ENCODE assay signal across 17 cellular contexts in the genomic region with DNA sequence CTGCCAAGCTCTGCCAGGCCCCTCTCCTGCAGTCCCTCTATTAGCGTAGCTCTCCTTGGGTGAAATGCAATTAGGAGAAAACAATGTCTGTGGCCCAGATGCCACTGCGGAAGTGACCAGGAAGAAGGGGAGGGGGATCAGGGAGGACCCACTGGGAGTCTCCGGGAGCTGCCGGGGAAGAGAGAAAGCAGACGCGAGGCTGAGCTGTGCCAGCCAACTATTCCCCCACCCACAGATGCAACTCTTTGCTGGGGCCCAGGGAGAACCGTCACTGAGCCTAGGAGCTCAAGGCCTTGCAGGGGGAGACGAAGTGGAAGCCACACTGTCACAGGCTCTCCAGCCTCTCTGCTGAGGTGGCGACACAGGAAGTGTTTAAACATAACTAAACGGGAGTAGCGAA.
A peak's percentile ranks its signal among the peaks of the same experiment; 100 is the strongest.
DNase-seq lines count a peak whose midpoint lies in the region; ATAC-seq, FAIRE-seq and TF ChIP-seq lines count a peak whose summit lies in the region.
"Had no signal": no experiment of that assay in that cellular context is flagged by ENCODE, and none has a peak within 500 bp of the region (broad histone marks: within the 10 kb centered on the region; RNA-seq: fewer than 3 reads in every experiment).

No MANE protein-coding gene starts in this region.

- no peaks in the 10 kb centered on the region for H3K27me3 ChIP-seq in endothelial cell of umbilical vein (ENCODE audit: control insufficient read depth in 2 of 2, insufficient read depth in 2 of 2, low read length in 2 of 2)
- no peaks in the 10 kb centered on the region for H3K27me3 ChIP-seq in spleen (replicated peaks in 1 of 7)
- H3K27me3 ChIP-seq: brain microvascular endothelial cell, right atrium auricular region, tibial artery had no signal

- H3K36me3 ChIP-seq in endothelial cell of umbilical vein (ENCODE audit: control insufficient read depth in 2 of 2, extremely low read depth in 1 of 2, insufficient read depth in 2 of 2, low read length in 2 of 2) = no peaks in the 10 kb centered on the region
- H3K36me3 ChIP-seq in spleen = no peaks in the 10 kb centered on the region
- H3K36me3 ChIP-seq: brain microvascular endothelial cell, right atrium auricular region, tibial artery had no signal

- BruUV-seq in endothelial cell of umbilical vein (replicated peaks; lab: Mats Ljungman, UMichigan) = no TSS peak

- 20 to 57% (median 35%) methylated on average over 5 to 11 of the region's 11 CpGs for WGBS in spleen, 5 donors

- H3K9me3 ChIP-seq in endothelial cell of umbilical vein (replicated peaks; ENCODE audit: control insufficient read depth, insufficient read depth, low read length) = no peaks in the 10 kb centered on the region
- H3K9me3 ChIP-seq in spleen = peaks cover 0 to 2% (median 0%) of the 10 kb centered on the region in 8 donors

- no peak for TF ChIP-seq POLR2A in endothelial cell of umbilical vein (IDR thresholded peaks at IDR 0.05; ENCODE audit: low read depth, low read length)
- TF ChIP-seq POLR2A in spleen (IDR thresholded peaks at IDR 0.05) = no peak

- no peak overlapping the region for H3K4me2 ChIP-seq in endothelial cell of umbilical vein (ENCODE audit: insufficient read depth, low read length)

- peak overlapping the region; percentile 8 for H3K27ac Mint-ChIP-seq in activated CD8-positive, alpha-beta T cell treated with anti-CD3 and anti-CD28 coated beads, Interleukin-2, amount 10 ng/mL, durations not matched to agents 7 days and 5 days
- no peak overlapping the region for H3K27ac Mint-ChIP-seq in activated CD8-positive, alpha-beta T cell treated with anti-CD3 and anti-CD28 coated beads for 36 hours
- H3K27ac Mint-ChIP-seq: activated naive CD4-positive, alpha-beta T cell treated with anti-CD3 and anti-CD28 coated beads for 36 hours had no signal

- H3K9me1 ChIP-seq in endothelial cell of umbilical vein (replicated peaks; ENCODE audit: control insufficient read depth, extremely low read depth, insufficient read depth, low read length) = no peaks in the 10 kb centered on the region

- H3K9me3 Mint-ChIP-seq in activated CD8-positive, alpha-beta T cell treated with anti-CD3 and anti-CD28 coated beads, Interleukin-2, amount 10 ng/mL, durations not matched to agents 7 days and 5 days (ENCODE audit: insufficient read depth) = no peaks in the 10 kb centered on the region
- no peaks in the 10 kb centered on the region for H3K9me3 Mint-ChIP-seq in activated CD8-positive, alpha-beta T cell treated with anti-CD3 and anti-CD28 coated beads for 36 hours
- H3K9me3 Mint-ChIP-seq: activated naive CD4-positive, alpha-beta T cell treated with anti-CD3 and anti-CD28 coated beads for 36 hours had no signal

- no peaks in the 10 kb centered on the region for H3K36me3 Mint-ChIP-seq in activated CD8-positive, alpha-beta T cell treated with anti-CD3 and anti-CD28 coated beads, Interleukin-2, amount 10 ng/mL, durations not matched to agents 7 days and 5 days (ENCODE audit: low read depth)
- no peaks in the 10 kb centered on the region for H3K36me3 Mint-ChIP-seq in activated CD8-positive, alpha-beta T cell treated with anti-CD3 and anti-CD28 coated beads for 36 hours (ENCODE audit: low read depth)
- H3K36me3 Mint-ChIP-seq: naive B cell had no signal

- H3K4me3 ChIP-seq in endothelial cell of umbilical vein (replicated peaks in 1 of 3; ENCODE audit: insufficient read depth in 1 of 3, low read depth in 1 of 3, low read length in 3 of 3) (no peak overlapping the region), spleen (no peak overlapping the region)
- H3K4me3 ChIP-seq: right atrium auricular region, tibial artery had no signal

- peak; percentile 83 for FAIRE-seq in endothelial cell of umbilical vein (lab: Jason Lieb, UNC)

- H3K4me1 Mint-ChIP-seq in activated CD8-positive, alpha-beta T cell treated with anti-CD3 and anti-CD28 coated beads, Interleukin-2, amount 10 ng/mL, durations not matched to agents 7 days and 5 days (ENCODE audit: low read depth) = peaks cover 21% of the 10 kb centered on the region
- H3K4me1 Mint-ChIP-seq in activated CD8-positive, alpha-beta T cell treated with anti-CD3 and anti-CD28 coated beads for 36 hours (ENCODE audit: low read depth) = peaks cover 8% of the 10 kb centered on the region

- dilution Hi-C loops in endothelial cell of umbilical vein (cut with MboI; ENCODE audit: extremely low pct_ligation_motif_present, low sequenced_read_pairs) = no loop called here

- peak overlapping the region; percentile 83 for H2AFZ ChIP-seq in endothelial cell of umbilical vein (ENCODE audit: low read depth, low read length)

- ATAC-seq in activated CD8-positive, alpha-beta T cell treated with anti-CD3 and anti-CD28 coated beads, Interleukin-2, amount 10 ng/mL, durations not matched to agents 7 days and 5 days = no peak
- no peak for ATAC-seq in activated CD8-positive, alpha-beta T cell treated with anti-CD3 and anti-CD28 coated beads for 36 hours
- ATAC-seq in HG02884 (IDR thresholded peaks at IDR 0.05; ENCODE audit: unreplicated experiment) = no peak
- ATAC-seq: Panc1 had no signal

- H3K9ac ChIP-seq in endothelial cell of umbilical vein (replicated peaks; ENCODE audit: extremely low read depth, insufficient read depth, low read length) = no peak overlapping the region

- H3K27ac ChIP-seq in endothelial cell of umbilical vein (ENCODE audit: insufficient read depth, low read depth, low read length) (peak overlapping the region; percentile 4), spleen (no peak overlapping the region)
- H3K27ac ChIP-seq: brain microvascular endothelial cell, right atrium auricular region, tibial artery, VCaP had no signal

- peaks cover 24% of the 10 kb centered on the region for H3K4me1 ChIP-seq in endothelial cell of umbilical vein (ENCODE audit: control insufficient read depth, extremely low read depth, insufficient read depth, low read length)
- peaks cover 0 to 8% (median 0%) of the 10 kb centered on the region in 6 donors for H3K4me1 ChIP-seq in spleen
- H3K4me1 ChIP-seq: right atrium auricular region had no signal

- no peak for DNase-seq in activated CD8-positive, alpha-beta T cell treated with anti-CD3 and anti-CD28 coated beads, Interleukin-2, amount 10 ng/mL, durations not matched to agents 7 days and 5 days
- DNase-seq in activated CD8-positive, alpha-beta T cell treated with anti-CD3 and anti-CD28 coated beads for 36 hours = no peak
- DNase-seq in NCI-H69 (lab: John Stamatoyannopoulos, UW) (peak; percentile 86), endothelial cell of umbilical vein (ENCODE audit: low read depth, low spot score) (no peak), spleen (peak; percentile 46), NCI-H2107 treated with DMSO at 0.1 percent for 48 hours (lab: John Stamatoyannopoulos, UW; ENCODE audit: unreplicated experiment) (no peak)
- no peak for DNase-seq in activated effector memory CD4-positive, alpha-beta T cell treated with anti-CD3 and anti-CD28 coated beads, Interleukin-2, amount 50 U/mL, for 16 hours
- DNase-seq: activated naive CD4-positive, alpha-beta T cell treated with anti-CD3 and anti-CD28 coated beads for 36 hours; brain microvascular endothelial cell; hippocampal formation; MV-4-11; naive B cell; tibial artery had no signal

- H3K27me3 Mint-ChIP-seq in activated CD8-positive, alpha-beta T cell treated with anti-CD3 and anti-CD28 coated beads, Interleukin-2, amount 10 ng/mL, durations not matched to agents 7 days and 5 days (ENCODE audit: low read depth) = no peaks in the 10 kb centered on the region
- no peaks in the 10 kb centered on the region for H3K27me3 Mint-ChIP-seq in activated CD8-positive, alpha-beta T cell treated with anti-CD3 and anti-CD28 coated beads for 36 hours

- CTCF ChIA-PET in activated CD8-positive, alpha-beta T cell treated with anti-CD3 and anti-CD28 coated beads, Interleukin-2, amount 10 ng/mL, durations not matched to agents 7 days and 5 days (lab: Charles Lee) = no interaction called here
- CTCF ChIA-PET in activated CD8-positive, alpha-beta T cell treated with anti-CD3 and anti-CD28 coated beads for 36 hours (lab: Charles Lee) = no interaction called here
- CTCF ChIA-PET in endothelial cell of umbilical vein (lab: Charles Lee) = interaction anchor here (1.0 kb wide), 1 partner anchor 9 kb away, joined by 3 read pairs; no protein-coding TSS in a partner anchor

- H3K79me2 ChIP-seq in endothelial cell of umbilical vein (ENCODE audit: control insufficient read depth, insufficient read depth, low read length) = no peaks in the 10 kb centered on the region

- POLR2A ChIA-PET in activated CD8-positive, alpha-beta T cell treated with anti-CD3 and anti-CD28 coated beads, Interleukin-2, amount 10 ng/mL, durations not matched to agents 7 days and 5 days (lab: Charles Lee) = no interaction called here
- POLR2A ChIA-PET in activated CD8-positive, alpha-beta T cell treated with anti-CD3 and anti-CD28 coated beads for 36 hours (lab: Charles Lee) = interaction anchor here (1.0 kb wide), 1 partner anchor 59 kb away, joined by 3 read pairs; no protein-coding TSS in a partner anchor
- POLR2A ChIA-PET in endothelial cell of umbilical vein (lab: Charles Lee) = no interaction called here

- TF ChIP-seq CTCF in activated CD8-positive, alpha-beta T cell treated with anti-CD3 and anti-CD28 coated beads for 36 hours (IDR thresholded peaks at IDR 0.05) = no peak
- TF ChIP-seq CTCF in endothelial cell of umbilical vein (IDR thresholded peaks at IDR 0.05; ENCODE audit: extremely low read depth in 1 of 2, insufficient read depth in 1 of 2, low read depth in 1 of 2, low read length in 2 of 2) (no peak), spleen (IDR thresholded peaks at IDR 0.05 in 8 of 11, conservative IDR thresholded peaks at IDR 0.05 in 3 of 11) (no peak)

- H3K4me3 Mint-ChIP-seq in activated CD8-positive, alpha-beta T cell treated with anti-CD3 and anti-CD28 coated beads, Interleukin-2, amount 10 ng/mL, durations not matched to agents 7 days and 5 days = no peak overlapping the region
- no peak overlapping the region for H3K4me3 Mint-ChIP-seq in activated CD8-positive, alpha-beta T cell treated with anti-CD3 and anti-CD28 coated beads for 36 hours
- H3K4me3 Mint-ChIP-seq: activated naive CD4-positive, alpha-beta T cell treated with anti-CD3 and anti-CD28 coated beads for 36 hours; naive B cell had no signal

- intact Hi-C loops in activated CD8-positive, alpha-beta T cell treated with anti-CD3 and anti-CD28 coated beads for 36 hours (cut with micrococcal nuclease) = no loop called here
- intact Hi-C loops in endothelial cell of umbilical vein (cut with micrococcal nuclease) = no loop called here
- intact Hi-C loops in spleen (cut with DNase I; ENCODE audit: low total_unique reads) = no loop called here

- no peaks in the 10 kb centered on the region for H4K20me1 ChIP-seq in endothelial cell of umbilical vein (replicated peaks; ENCODE audit: control insufficient read depth, extremely low read depth, insufficient read depth, low read length)

TF ChIP-seq in endothelial cell of umbilical vein, 7 proteins besides CTCF, POLR2A, EP300 and RAD21 (continues in another document):
- TF ChIP-seq JUN (IDR thresholded peaks at IDR 0.05; ENCODE audit: borderline replicate concordance, insufficient read depth, insufficient read length, low read depth) (no peak), MYC (IDR thresholded peaks at IDR 0.05; ENCODE audit: low read depth, low read length) (no peak)
- TF ChIP-seq, protein P1, sequence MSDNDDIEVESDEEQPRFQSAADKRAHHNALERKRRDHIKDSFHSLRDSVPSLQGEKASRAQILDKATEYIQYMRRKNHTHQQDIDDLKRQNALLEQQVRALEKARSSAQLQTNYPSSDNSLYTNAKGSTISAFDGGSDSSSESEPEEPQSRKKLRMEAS (IDR thresholded peaks at IDR 0.05; ENCODE audit: insufficient read depth, insufficient read length) = no peak

Comparison
In these comparisons a context has a peak if more than half of its experiments do, and no peak if none do; other contexts are left out.
1. DNase-seq: peak in NCI-H69 (single experiment) and spleen (single experiment); none in activated CD8-positive, alpha-beta T cell treated with anti-CD3 and anti-CD28 coated beads, Interleukin-2, amount 10 ng/mL, durations not matched to agents 7 days and 5 days (single experiment), activated CD8-positive, alpha-beta T cell treated with anti-CD3 and anti-CD28 coated beads for 36 hours (single experiment), endothelial cell of umbilical vein (single experiment), activated effector memory CD4-positive, alpha-beta T cell treated with anti-CD3 and anti-CD28 coated beads, Interleukin-2, amount 50 U/mL, for 16 hours (single experiment) and NCI-H2107 treated with DMSO at 0.1 percent for 48 hours (single experiment).